ENCODE assay signal across 8 cellular contexts in the genomic region with DNA sequence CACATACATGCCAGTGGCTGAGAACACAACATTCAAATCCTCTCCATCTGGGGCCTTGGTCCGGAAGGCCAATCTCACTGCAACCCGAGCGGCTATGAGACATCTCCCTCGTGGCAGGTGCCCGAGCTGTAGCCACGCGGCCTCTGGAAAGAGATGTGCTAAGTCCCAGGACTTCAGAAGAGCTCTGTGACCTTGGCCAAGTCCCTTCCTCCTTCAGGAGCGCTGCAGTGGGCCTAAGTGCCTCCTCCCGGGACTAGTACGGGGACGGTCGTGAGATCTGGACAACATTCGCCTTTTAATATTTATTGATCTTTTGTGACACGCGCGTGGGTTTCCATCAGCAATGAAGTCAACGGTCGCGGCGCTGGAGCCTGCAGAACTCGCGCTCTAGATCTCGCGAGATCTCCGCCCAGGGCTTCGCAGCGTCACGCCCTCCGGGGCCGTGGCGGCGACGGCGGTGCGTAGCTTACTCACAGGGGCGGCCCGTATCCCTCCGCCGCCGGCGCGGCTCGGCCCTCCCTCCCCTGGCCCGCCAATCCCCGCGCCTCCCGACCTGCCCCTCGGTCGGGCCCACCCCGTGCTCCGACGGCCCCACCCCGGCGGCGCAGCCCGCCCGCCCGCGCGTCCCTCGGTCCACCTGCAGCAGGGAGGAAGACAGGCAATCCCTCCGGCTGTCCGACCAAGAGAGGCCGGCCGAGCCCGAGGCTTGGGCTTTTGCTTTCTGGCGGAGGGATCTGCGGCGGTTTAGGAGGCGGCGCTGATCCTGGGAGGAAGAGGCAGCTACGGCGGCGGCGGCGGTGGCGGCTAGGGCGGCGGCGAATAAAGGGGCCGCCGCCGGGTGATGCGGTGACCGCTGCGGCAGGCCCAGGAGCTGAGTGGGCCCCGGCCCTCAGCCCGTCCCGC. TPM values are rescaled to one million over a fixed set of nuclear protein-coding genes. Genes with fewer than 3 reads are reported as not detected.
DNase-seq lines count a peak whose midpoint lies in the region; ATAC-seq and TF ChIP-seq lines count a peak whose summit lies in the region.

A gene (plus strand): TSS at position 588 of the 903 bp plus-strand sequence. CDS start 453 bp downstream, outside the sequence.

- no peaks in the 10 kb centered on the region for H3K9me3 Mint-ChIP-seq in activated naive CD8-positive, alpha-beta T cell (ENCODE audit: low read depth)

- TF ChIP-seq CTCF in omental fat pad (IDR thresholded peaks at IDR 0.05) = no peak

- H3K36me3 Mint-ChIP-seq in activated naive CD8-positive, alpha-beta T cell = peaks cover 8% of the 10 kb centered on the region

- H3K4me3 Mint-ChIP-seq in activated naive CD8-positive, alpha-beta T cell = peak within 1 kb of the TSS; percentile 100

- TF ChIP-seq POLR2A in GM10847 (IDR thresholded peaks at IDR 0.05; ENCODE audit: extremely low read depth, insufficient read length) = peak; percentile 84

- H3K4me1 Mint-ChIP-seq in activated naive CD8-positive, alpha-beta T cell (ENCODE audit: low read depth) = peaks cover 34% of the 10 kb centered on the region

- H3K27ac Mint-ChIP-seq in activated naive CD8-positive, alpha-beta T cell = peak within 1 kb of the TSS; percentile 99

- H3K27me3 Mint-ChIP-seq in activated naive CD8-positive, alpha-beta T cell = no peaks in the 10 kb centered on the region

- H3K27ac ChIP-seq in temporal lobe (ENCODE audit: low read depth, low read length) = peak within 1 kb of the TSS; percentile 89

- DNase-seq in NCI-H1105 treated with DMSO at 0.1 percent for 48 hours (lab: John Stamatoyannopoulos, UW) (peak; percentile 82), SKM-1 treated with dmso at 0.1 percent for 144 hours (lab: John Stamatoyannopoulos, UW; ENCODE audit: unreplicated experiment) (peak; percentile 93), glomerular visceral epithelial cell (ENCODE audit: extremely low spot score) (peak; percentile 99), omental fat pad (ENCODE audit: low spot score) (peak; percentile 97)

- ATAC-seq in HG02642 (IDR thresholded peaks at IDR 0.05; ENCODE audit: poor library complexity, unreplicated experiment) (peak; percentile 87), omental fat pad (ENCODE audit: low FRiP score) (peak; percentile 99)

RNA-seq across cellular contexts. Expression of the gene that starts here (rescaled TPM):
- 10 to 100 TPM; 50.4 to 76.9 (median 70.4) TPM for total RNA-seq in omental fat pad
- total RNA-seq in temporal lobe = 97.1 TPM

Comparison
In these comparisons a context has a peak if more than half of its experiments do, and no peak if none do; other contexts are left out.
1. Peak in every context shown above with its lines: DNase-seq, ATAC-seq and H3K27ac ChIP-seq.